In the genomic region with DNA sequence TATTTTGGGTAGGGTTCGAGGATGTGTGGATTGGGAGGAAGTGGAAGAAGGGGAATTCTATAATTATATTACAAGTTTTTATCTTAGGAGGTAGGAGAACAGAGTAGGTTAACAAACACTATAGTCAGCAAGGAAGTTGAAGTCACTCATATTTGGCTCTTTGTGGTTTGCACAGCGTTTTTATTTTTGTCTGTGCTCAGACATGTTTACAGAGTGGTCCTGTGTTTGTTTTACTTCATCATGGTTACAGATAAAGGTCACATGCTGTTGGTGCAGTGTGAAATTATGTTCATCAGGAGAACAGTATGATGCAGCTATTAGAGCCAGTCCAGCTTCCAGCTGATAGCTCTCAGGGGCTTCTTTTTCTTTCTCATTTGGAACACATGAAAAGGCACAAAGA, we compare ENCODE assay signal across 21 cellular contexts.
"Had no signal": no experiment of that assay in that cellular context is flagged by ENCODE, and none has a peak within 500 bp of the region (broad histone marks: within the 10 kb centered on the region; RNA-seq: fewer than 3 reads in every experiment).

No MANE protein-coding gene starts in this region.

- H3K4me1 ChIP-seq: parathyroid adenoma, upper lobe of right lung had no signal

- DNase-seq: activated B cell treated with CpG ODN at 0.5 μM for 24 hours; activated CD4-positive, alpha-beta memory T cell treated with anti-CD3 and anti-CD28 coated beads for 36 hours; activated CD4-positive, alpha-beta T cell treated with anti-CD3 and anti-CD28 coated beads for 4 hours; activated naive CD8-positive, alpha-beta T cell treated with anti-CD3 and anti-CD28 coated beads for 36 hours; activated T-cell treated with anti-CD3 and anti-CD28 coated beads for 4 hours; amygdala; cerebellar nuclear complex; effector memory CD4-positive, alpha-beta T cell; foreskin fibroblast; mesendoderm; stimulated activated CD4-positive, alpha-beta T cell treated with anti-CD3 and anti-CD28 coated beads, Interleukin-4, amount 100 ng/mL, for 24 hours; T-cell; upper lobe of right lung had no signal

- ATAC-seq: natural killer cell treated with Interleukin-12 subunit alpha and Interleukin-12 subunit beta and Interleukin-15 and Interleukin-18, amount 100 ng/mL, for 72 hours; sciatic nerve; stimulated activated effector memory CD8-positive, alpha-beta T cell treated with anti-CD3 and anti-CD28 coated beads, Interleukin-12 subunit alpha, Interleukin-12 subunit beta, amount 100 ng/mL, for 72 hours; T-cell; upper lobe of right lung had no signal

- H3K79me2 ChIP-seq: parathyroid adenoma had no signal

- H3K27ac ChIP-seq: esophagus muscularis mucosa, parathyroid adenoma, upper lobe of right lung had no signal

- H2AFZ ChIP-seq: parathyroid adenoma had no signal

- H3K27ac Mint-ChIP-seq: activated B cell treated with CpG ODN at 0.5 μM for 24 hours; activated CD4-positive, alpha-beta memory T cell treated with anti-CD3 and anti-CD28 coated beads for 36 hours; activated naive CD8-positive, alpha-beta T cell treated with anti-CD3 and anti-CD28 coated beads for 36 hours; activated T-helper 1 cell treated with anti-CD3 and anti-CD28 coated beads, Interleukin-12 subunit alpha, Interleukin-12 subunit beta, Interleukin-2, Interleukin-4 antibody, amounts not matched to agents 30 ng/mL and 10 ng/mL and 1 ng/mL, durations not matched to agents 14 hours and 24 hours and 36 hours; brain; dendritic cell treated with granulocyte-macrophage colony-stimulating factor and Interleukin-4, amounts not matched to agents 40 ng/mL and 50 ng/mL, for 4 days; natural killer cell treated with Interleukin-12 subunit alpha and Interleukin-12 subunit beta and Interleukin-15 and Interleukin-18, amount 100 ng/mL, for 72 hours; stimulated activated effector memory CD8-positive, alpha-beta T cell treated with anti-CD3 and anti-CD28 coated beads, Interleukin-12 subunit alpha, Interleukin-12 subunit beta, amount 100 ng/mL, for 72 hours; T-cell had no signal

- H3K9me3 Mint-ChIP-seq: activated B cell treated with CpG ODN at 0.5 μM for 24 hours; activated CD4-positive, alpha-beta memory T cell treated with anti-CD3 and anti-CD28 coated beads for 36 hours; activated naive CD8-positive, alpha-beta T cell treated with anti-CD3 and anti-CD28 coated beads for 36 hours; activated T-helper 1 cell treated with anti-CD3 and anti-CD28 coated beads, Interleukin-12 subunit alpha, Interleukin-12 subunit beta, Interleukin-2, Interleukin-4 antibody, amounts not matched to agents 30 ng/mL and 10 ng/mL and 1 ng/mL, durations not matched to agents 14 hours and 24 hours and 36 hours; brain; dendritic cell treated with granulocyte-macrophage colony-stimulating factor and Interleukin-4, amounts not matched to agents 40 ng/mL and 50 ng/mL, for 4 days; natural killer cell treated with Interleukin-12 subunit alpha and Interleukin-12 subunit beta and Interleukin-15 and Interleukin-18, amount 100 ng/mL, for 72 hours; stimulated activated effector memory CD8-positive, alpha-beta T cell treated with anti-CD3 and anti-CD28 coated beads, Interleukin-12 subunit alpha, Interleukin-12 subunit beta, amount 100 ng/mL, for 72 hours; T-cell had no signal

- H3K4me1 Mint-ChIP-seq: activated B cell treated with CpG ODN at 0.5 μM for 24 hours; activated naive CD8-positive, alpha-beta T cell treated with anti-CD3 and anti-CD28 coated beads for 36 hours; stimulated activated effector memory CD8-positive, alpha-beta T cell treated with anti-CD3 and anti-CD28 coated beads, Interleukin-12 subunit alpha, Interleukin-12 subunit beta, amount 100 ng/mL, for 72 hours; T-cell had no signal

- H3K27me3 ChIP-seq: esophagus muscularis mucosa, upper lobe of right lung had no signal

- H3K4me3 ChIP-seq: esophagus muscularis mucosa, upper lobe of right lung had no signal

- H3K36me3 ChIP-seq: esophagus muscularis mucosa, upper lobe of right lung had no signal

- H3K27me3 Mint-ChIP-seq: activated B cell treated with CpG ODN at 0.5 μM for 24 hours; dendritic cell treated with granulocyte-macrophage colony-stimulating factor and Interleukin-4, amounts not matched to agents 40 ng/mL and 50 ng/mL, for 4 days had no signal

- H3K36me3 Mint-ChIP-seq: activated CD4-positive, alpha-beta memory T cell treated with anti-CD3 and anti-CD28 coated beads for 36 hours; activated naive CD8-positive, alpha-beta T cell treated with anti-CD3 and anti-CD28 coated beads for 36 hours; brain; natural killer cell treated with Interleukin-12 subunit alpha and Interleukin-12 subunit beta and Interleukin-15 and Interleukin-18, amount 100 ng/mL, for 72 hours; stimulated activated effector memory CD8-positive, alpha-beta T cell treated with anti-CD3 and anti-CD28 coated beads, Interleukin-12 subunit alpha, Interleukin-12 subunit beta, amount 100 ng/mL, for 72 hours; T-cell had no signal

- H3K4me3 Mint-ChIP-seq: activated B cell treated with CpG ODN at 0.5 μM for 24 hours; activated CD4-positive, alpha-beta memory T cell treated with anti-CD3 and anti-CD28 coated beads for 36 hours; activated naive CD8-positive, alpha-beta T cell treated with anti-CD3 and anti-CD28 coated beads for 36 hours; activated T-helper 1 cell treated with anti-CD3 and anti-CD28 coated beads, Interleukin-12 subunit alpha, Interleukin-12 subunit beta, Interleukin-2, Interleukin-4 antibody, amounts not matched to agents 30 ng/mL and 10 ng/mL and 1 ng/mL, durations not matched to agents 14 hours and 24 hours and 36 hours; brain; dendritic cell treated with granulocyte-macrophage colony-stimulating factor and Interleukin-4, amounts not matched to agents 40 ng/mL and 50 ng/mL, for 4 days; natural killer cell treated with Interleukin-12 subunit alpha and Interleukin-12 subunit beta and Interleukin-15 and Interleukin-18, amount 100 ng/mL, for 72 hours; stimulated activated effector memory CD8-positive, alpha-beta T cell treated with anti-CD3 and anti-CD28 coated beads, Interleukin-12 subunit alpha, Interleukin-12 subunit beta, amount 100 ng/mL, for 72 hours; T-cell had no signal
